Comparison of ENCODE assay signal across 1 cellular context in genomic region chr11:102757823-102758549, GRCh38.
TF ChIP-seq lines count a peak whose summit lies in the region.

No MANE protein-coding gene starts in this region.

TF ChIP-seq in K562, 482 proteins besides CTCF, POLR2A, EP300 and RAD21:
- TF ChIP-seq CEBPG (CRISPR knock-in tag; IDR thresholded peaks at IDR 0.05) (no peak), CEBPG (tag; conservative IDR thresholded peaks at IDR 0.05 in 1 of 2, IDR thresholded peaks at IDR 0.05 in 1 of 2) (peak; percentile 32 to 47; a peak in 1 of 4 replicates), SPI1 (IDR thresholded peaks at IDR 0.05; ENCODE audit: borderline replicate concordance, low read depth, low read length) (peak; percentile 51; the same call in 1 of the 2 replicates), FOS (IDR thresholded peaks at IDR 0.05; ENCODE audit: extremely low read depth, insufficient read length) (no peak)
